In the genomic region with DNA sequence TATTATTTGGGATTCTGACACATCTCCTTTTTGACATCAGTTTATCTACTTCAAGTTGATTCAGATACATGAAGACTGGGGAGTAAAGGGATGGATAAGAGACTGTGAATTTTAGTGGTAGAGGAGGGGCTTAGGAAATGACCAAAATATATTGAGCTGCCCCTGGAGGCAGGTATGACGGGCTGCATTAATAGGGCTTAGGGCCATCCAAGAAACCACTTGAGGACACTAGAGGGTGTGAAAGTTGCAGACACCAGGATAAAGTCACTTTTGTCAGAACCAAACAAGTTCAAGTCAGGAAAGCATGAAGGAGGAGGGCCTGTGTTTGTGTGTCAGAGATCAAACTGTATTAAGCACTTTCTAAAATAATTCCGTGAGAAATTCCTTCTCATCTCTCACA, we compare ENCODE assay signal across 1 cellular context.
TF ChIP-seq lines count a peak whose summit lies in the region.

No MANE protein-coding gene starts in this region.

TF ChIP-seq in GM23338, 12 proteins besides CTCF, POLR2A, EP300 and RAD21 (continued from another document):
- TF ChIP-seq, protein P1, sequence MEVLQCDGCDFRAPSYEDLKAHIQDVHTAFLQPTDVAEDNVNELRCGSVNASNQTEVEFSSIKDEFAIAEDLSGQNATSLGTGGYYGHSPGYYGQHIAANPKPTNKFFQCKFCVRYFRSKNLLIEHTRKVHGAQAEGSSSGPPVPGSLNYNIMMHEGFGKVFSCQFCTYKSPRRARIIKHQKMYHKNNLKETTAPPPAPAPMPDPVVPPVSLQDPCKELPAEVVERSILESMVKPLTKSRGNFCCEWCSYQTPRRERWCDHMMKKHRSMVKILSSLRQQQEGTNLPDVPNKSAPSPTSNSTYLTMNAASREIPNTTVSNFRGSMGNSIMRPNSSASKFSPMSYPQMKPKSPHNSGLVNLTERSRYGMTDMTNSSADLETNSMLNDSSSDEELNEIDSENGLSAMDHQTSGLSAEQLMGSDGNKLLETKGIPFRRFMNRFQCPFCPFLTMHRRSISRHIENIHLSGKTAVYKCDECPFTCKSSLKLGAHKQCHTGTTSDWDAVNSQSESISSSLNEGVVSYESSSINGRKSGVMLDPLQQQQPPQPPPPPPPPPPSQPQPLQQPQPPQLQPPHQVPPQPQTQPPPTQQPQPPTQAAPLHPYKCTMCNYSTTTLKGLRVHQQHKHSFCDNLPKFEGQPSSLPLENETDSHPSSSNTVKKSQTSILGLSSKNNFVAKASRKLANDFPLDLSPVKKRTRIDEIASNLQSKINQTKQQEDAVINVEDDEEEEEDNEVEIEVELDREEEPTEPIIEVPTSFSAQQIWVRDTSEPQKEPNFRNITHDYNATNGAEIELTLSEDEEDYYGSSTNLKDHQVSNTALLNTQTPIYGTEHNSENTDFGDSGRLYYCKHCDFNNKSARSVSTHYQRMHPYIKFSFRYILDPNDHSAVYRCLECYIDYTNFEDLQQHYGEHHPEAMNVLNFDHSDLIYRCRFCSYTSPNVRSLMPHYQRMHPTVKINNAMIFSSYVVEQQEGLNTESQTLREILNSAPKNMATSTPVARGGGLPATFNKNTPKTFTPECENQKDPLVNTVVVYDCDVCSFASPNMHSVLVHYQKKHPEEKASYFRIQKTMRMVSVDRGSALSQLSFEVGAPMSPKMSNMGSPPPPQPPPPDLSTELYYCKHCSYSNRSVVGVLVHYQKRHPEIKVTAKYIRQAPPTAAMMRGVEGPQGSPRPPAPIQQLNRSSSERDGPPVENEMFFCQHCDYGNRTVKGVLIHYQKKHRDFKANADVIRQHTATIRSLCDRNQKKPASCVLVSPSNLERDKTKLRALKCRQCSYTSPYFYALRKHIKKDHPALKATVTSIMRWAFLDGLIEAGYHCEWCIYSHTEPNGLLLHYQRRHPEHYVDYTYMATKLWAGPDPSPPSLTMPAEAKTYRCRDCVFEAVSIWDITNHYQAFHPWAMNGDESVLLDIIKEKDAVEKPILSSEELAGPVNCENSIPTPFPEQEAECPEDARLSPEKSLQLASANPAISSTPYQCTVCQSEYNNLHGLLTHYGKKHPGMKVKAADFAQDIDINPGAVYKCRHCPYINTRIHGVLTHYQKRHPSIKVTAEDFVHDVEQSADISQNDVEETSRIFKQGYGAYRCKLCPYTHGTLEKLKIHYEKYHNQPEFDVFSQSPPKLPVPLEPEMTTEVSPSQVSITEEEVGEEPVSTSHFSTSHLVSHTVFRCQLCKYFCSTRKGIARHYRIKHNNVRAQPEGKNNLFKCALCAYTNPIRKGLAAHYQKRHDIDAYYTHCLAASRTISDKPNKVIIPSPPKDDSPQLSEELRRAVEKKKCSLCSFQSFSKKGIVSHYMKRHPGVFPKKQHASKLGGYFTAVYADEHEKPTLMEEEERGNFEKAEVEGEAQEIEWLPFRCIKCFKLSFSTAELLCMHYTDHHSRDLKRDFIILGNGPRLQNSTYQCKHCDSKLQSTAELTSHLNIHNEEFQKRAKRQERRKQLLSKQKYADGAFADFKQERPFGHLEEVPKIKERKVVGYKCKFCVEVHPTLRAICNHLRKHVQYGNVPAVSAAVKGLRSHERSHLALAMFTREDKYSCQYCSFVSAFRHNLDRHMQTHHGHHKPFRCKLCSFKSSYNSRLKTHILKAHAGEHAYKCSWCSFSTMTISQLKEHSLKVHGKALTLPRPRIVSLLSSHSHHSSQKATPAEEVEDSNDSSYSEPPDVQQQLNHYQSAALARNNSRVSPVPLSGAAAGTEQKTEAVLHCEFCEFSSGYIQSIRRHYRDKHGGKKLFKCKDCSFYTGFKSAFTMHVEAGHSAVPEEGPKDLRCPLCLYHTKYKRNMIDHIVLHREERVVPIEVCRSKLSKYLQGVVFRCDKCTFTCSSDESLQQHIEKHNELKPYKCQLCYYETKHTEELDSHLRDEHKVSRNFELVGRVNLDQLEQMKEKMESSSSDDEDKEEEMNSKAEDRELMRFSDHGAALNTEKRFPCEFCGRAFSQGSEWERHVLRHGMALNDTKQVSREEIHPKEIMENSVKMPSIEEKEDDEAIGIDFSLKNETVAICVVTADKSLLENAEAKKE (CRISPR knock-in tag; IDR thresholded peaks at IDR 0.05), result no peak
- TF ChIP-seq NANOG (IDR thresholded peaks at IDR 0.05; ENCODE audit: borderline replicate concordance) (no peak), ZNF331 (CRISPR knock-in tag; IDR thresholded peaks at IDR 0.05; ENCODE audit: low read depth) (no peak), STAT1 (IDR thresholded peaks at IDR 0.05; ENCODE audit: unreplicated experiment) (no peak)
